Comparison of ENCODE assay signal across 12 cellular contexts in the genomic region with DNA sequence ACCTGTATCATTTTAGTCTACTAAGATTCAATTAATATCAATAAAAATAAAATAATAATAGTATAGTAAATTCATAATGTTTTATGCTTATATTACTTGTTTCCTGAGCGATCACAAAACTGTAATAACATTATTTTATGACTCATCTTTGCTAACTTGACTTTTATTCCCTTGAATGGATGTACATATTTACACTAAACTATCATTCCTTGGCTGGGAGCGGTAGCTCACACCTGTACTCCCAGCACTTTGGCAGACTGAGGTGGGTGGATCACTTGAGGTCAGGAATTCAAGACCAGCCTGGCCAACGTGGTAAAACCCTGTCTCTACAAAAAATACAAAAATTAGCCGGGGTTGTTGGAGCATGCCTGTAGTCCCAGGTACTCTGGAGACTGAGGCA.
"Had no signal": no experiment of that assay in that cellular context is flagged by ENCODE, and none has a peak within 500 bp of the region (broad histone marks: within the 10 kb centered on the region; RNA-seq: fewer than 3 reads in every experiment).

No MANE protein-coding gene starts in this region.

- H3K9ac ChIP-seq: parathyroid adenoma had no signal

- H3K27ac ChIP-seq: gastrocnemius medialis, left ventricle myocardium inferior, parathyroid adenoma, skin epidermis had no signal

- H3K27me3 ChIP-seq: gastrocnemius medialis, tibial nerve had no signal

- DNase-seq: activated CD4-positive, alpha-beta T cell treated with anti-CD3 and anti-CD28 coated beads for 48 hours; activated CD8-positive, alpha-beta memory T cell treated with anti-CD3 and anti-CD28 coated beads, Interleukin-2, amount 50 U/mL, for 48 hours; activated CD8-positive, alpha-beta T cell treated with anti-CD3 and anti-CD28 coated beads, Interleukin-2, amount 10 ng/mL, durations not matched to agents 7 days and 5 days; activated naive CD8-positive, alpha-beta T cell treated with anti-CD3 and anti-CD28 coated beads, Interleukin-2, amount 10 ng/mL, durations not matched to agents 7 days and 5 days; anterior cingulate cortex; gastrocnemius medialis; islet precursor cell; left ventricle myocardium inferior had no signal

- H3K4me1 ChIP-seq: gastrocnemius medialis, parathyroid adenoma had no signal

- H3K4me3 ChIP-seq: gastrocnemius medialis, left ventricle myocardium inferior, skin epidermis, tibial nerve had no signal

- ATAC-seq: activated CD8-positive, alpha-beta T cell treated with anti-CD3 and anti-CD28 coated beads, Interleukin-2, amount 10 ng/mL, durations not matched to agents 7 days and 5 days; gastrocnemius medialis; stimulated activated effector memory CD8-positive, alpha-beta T cell treated with anti-CD3 and anti-CD28 coated beads, Interleukin-12 subunit alpha, Interleukin-12 subunit beta, amount 100 ng/mL, for 72 hours had no signal

- H3K9me3 ChIP-seq: gastrocnemius medialis, left ventricle myocardium inferior had no signal

- H3K36me3 ChIP-seq: gastrocnemius medialis, left ventricle myocardium inferior, tibial nerve had no signal
